Comparison of ENCODE assay signal across 7 cellular contexts in the genomic region with DNA sequence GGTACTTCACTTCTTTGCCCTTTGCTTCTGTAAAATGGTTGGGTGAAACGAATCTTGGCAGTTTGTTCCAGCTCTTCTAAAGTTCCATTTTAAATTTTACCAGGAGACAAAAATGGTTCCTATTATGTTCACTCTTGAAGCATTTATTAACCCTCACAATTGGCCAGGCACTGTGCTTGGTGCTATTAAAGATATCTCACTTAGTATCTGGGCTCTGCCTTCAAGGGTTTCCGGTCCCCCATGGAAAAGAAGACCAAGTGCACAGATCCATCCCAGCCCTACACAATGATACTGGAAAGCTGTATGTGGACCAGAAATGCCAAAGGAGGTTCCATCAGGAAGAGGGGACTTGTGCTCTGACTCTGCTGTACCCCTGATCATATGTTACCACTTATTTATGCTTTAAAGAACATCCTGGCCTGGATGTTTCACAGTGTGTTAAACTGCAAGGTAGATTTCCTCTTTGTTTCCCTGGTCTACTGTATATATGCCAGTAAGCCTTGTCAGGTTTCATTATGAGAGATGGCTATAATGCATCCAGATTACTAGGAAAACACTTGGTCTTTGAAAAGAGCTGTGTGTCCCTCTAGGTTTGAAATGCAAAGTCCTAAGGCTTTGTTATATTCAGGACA.
A peak's percentile ranks its signal among the peaks of the same experiment; 100 is the strongest.
DNase-seq lines count a peak whose midpoint lies in the region; ATAC-seq and TF ChIP-seq lines count a peak whose summit lies in the region.

No MANE protein-coding gene starts in this region.

- no peak overlapping the region for H2AFZ ChIP-seq in hepatocyte

- no peaks in the 10 kb centered on the region for H3K79me2 ChIP-seq in hepatocyte

- H3K27ac ChIP-seq in SJSA1 (peak overlapping the region; percentile 56), hepatocyte (peak overlapping the region; percentile 83)

- no peaks in the 10 kb centered on the region for H3K9me3 ChIP-seq in SJSA1 (replicated peaks)
- H3K9me3 ChIP-seq in hepatocyte (ENCODE audit: low read depth), result no peaks in the 10 kb centered on the region

- H4K20me1 ChIP-seq in hepatocyte (ENCODE audit: insufficient read depth, poor library complexity, severe bottlenecking), result no peaks in the 10 kb centered on the region

- H3K4me1 ChIP-seq in SJSA1 (replicated peaks) (peaks cover 47% of the 10 kb centered on the region), hepatocyte (ENCODE audit: insufficient read depth) (peaks cover 26% of the 10 kb centered on the region)

- TF ChIP-seq CTCF in hepatocyte (IDR thresholded peaks at IDR 0.05; ENCODE audit: poor library complexity), result no peak

- peak overlapping the region; percentile 47 for H3K4me2 ChIP-seq in hepatocyte

- H3K4me3 ChIP-seq in SJSA1 (no peak overlapping the region), hepatocyte (no peak overlapping the region)

- H3K27me3 ChIP-seq in SJSA1 (replicated peaks) (no peaks in the 10 kb centered on the region), hepatocyte (no peaks in the 10 kb centered on the region)

- H3K36me3 ChIP-seq in SJSA1 (no peaks in the 10 kb centered on the region), hepatocyte (replicated peaks; ENCODE audit: insufficient read depth, low read depth) (no peaks in the 10 kb centered on the region)

- H3K9me2 ChIP-seq in hepatocyte (replicated peaks; ENCODE audit: insufficient read depth), result no peaks in the 10 kb centered on the region

- WGBS in hepatocyte (ENCODE audit: low lambda C conversion rate, missing lambda C conversion rate), result 87% methylated on average over 2 of the region's 2 CpGs

- ATAC-seq in GM21576 (IDR thresholded peaks at IDR 0.05; ENCODE audit: unreplicated experiment), result peak; percentile 17
- ATAC-seq in stimulated activated naive CD8-positive, alpha-beta T cell treated with anti-CD3 and anti-CD28 coated beads, Interleukin-15, Interleukin-2, amounts not matched to agents 100 U/mL and 50 U/mL, for 24 hours, result peak; percentile 7
- ATAC-seq in GM19397 (IDR thresholded peaks at IDR 0.05; ENCODE audit: unreplicated experiment), result no peak

- no peak for DNase-seq in SJSA1 (ENCODE audit: low read depth in 1 of 2, low spot score in 2 of 2)
- no peak for DNase-seq in hepatocyte (ENCODE audit: low spot score)
- no peak for DNase-seq in stimulated activated naive CD8-positive, alpha-beta T cell treated with anti-CD3 and anti-CD28 coated beads, Interleukin-15, Interleukin-2, amounts not matched to agents 100 U/mL and 50 U/mL, for 24 hours
- no peak for DNase-seq in NK-92 (lab: John Stamatoyannopoulos, UW; ENCODE audit: unreplicated experiment)
- no peak for DNase-seq in EL
